In genomic region chr2:25521665-25522387, GRCh38 we compare ENCODE assay signal across 8 cellular contexts.
DNase-seq lines count a peak whose midpoint lies in the region; ATAC-seq, FAIRE-seq and TF ChIP-seq lines count a peak whose summit lies in the region.

No MANE protein-coding gene starts in this region.

- ATAC-seq in memory B cell (ENCODE audit: low read depth) = peak; percentile 98

- H3K9me3 Mint-ChIP-seq in memory B cell = no peaks in the 10 kb centered on the region

- TF ChIP-seq POLR2A in H54 (IDR thresholded peaks at IDR 0.05; ENCODE audit: low read depth, low read length) (no peak), NB4 (IDR thresholded peaks at IDR 0.05; ENCODE audit: extremely low read depth, insufficient read length) (no peak), testis (IDR thresholded peaks at IDR 0.05) (no peak)

- H3K27me3 Mint-ChIP-seq in memory B cell = no peaks in the 10 kb centered on the region

- peak overlapping the region; percentile 56 for H3K27ac Mint-ChIP-seq in memory B cell

- peak; percentile 67 for TF ChIP-seq CTCF in NB4 (IDR thresholded peaks at IDR 0.05; ENCODE audit: low read depth, low read length)
- peak; percentile 85 to 92 (median 91) for TF ChIP-seq CTCF in testis (IDR thresholded peaks at IDR 0.05)

- no peaks in the 10 kb centered on the region for H3K36me3 Mint-ChIP-seq in memory B cell

- peaks cover 14% of the 10 kb centered on the region for H3K4me1 Mint-ChIP-seq in memory B cell

- H3K9me3 ChIP-seq in SJSA1 (replicated peaks) (no peaks in the 10 kb centered on the region), testis (no peaks in the 10 kb centered on the region)

- peak overlapping the region; percentile 38 for H3K4me3 Mint-ChIP-seq in memory B cell

- H3K27me3 ChIP-seq in SJSA1 (replicated peaks) = no peaks in the 10 kb centered on the region
- H3K27me3 ChIP-seq in testis = no peaks in the 10 kb centered on the region

- H3K36me3 ChIP-seq in SJSA1 (no peaks in the 10 kb centered on the region), testis (ENCODE audit: low read depth, missing control alignments) (no peaks in the 10 kb centered on the region)

- peaks cover 5% of the 10 kb centered on the region for H3K4me1 ChIP-seq in SJSA1 (replicated peaks)
- H3K4me1 ChIP-seq in testis = no peaks in the 10 kb centered on the region

- DNase-seq in activated T-cell treated with anti-CD3 and anti-CD28 coated beads for 4 hours (peak; percentile 23), H54 (ENCODE audit: insufficient read length, low spot score) (peak; percentile 28), NB4 (ENCODE audit: low read depth) (peak; percentile 85), SJSA1 (ENCODE audit: low read depth in 1 of 2, low spot score in 2 of 2) (peak in 1 of 2 experiments; percentile 71), dedifferentiated amniotic fluid mesenchymal stem cell (ENCODE audit: extremely low spot score) (peak; percentile 92), memory B cell (ENCODE audit: low spot score in 2 of 2) (peak in 1 of 2 donors; percentile 75), testis (peak; percentile 47)
- DNase-seq in activated T-cell treated with anti-CD3 and anti-CD28 coated beads, Interleukin-2, amount 50 U/mL, for 1 hour = no peak

- intact Hi-C loops in testis (cut with DNase I; ENCODE audit: low total_unique reads) = no loop called here

- 50 to 54% methylated on average over 10 of the region's 10 CpGs for WGBS in testis, 2 donors

- no peak overlapping the region; the same call in 1 of the 2 replicates for H3K27ac ChIP-seq in SJSA1
- H3K27ac ChIP-seq in testis = no peak overlapping the region

- FAIRE-seq in H54 (lab: Jason Lieb, UNC) = peak; percentile 15

- no peak overlapping the region for H3K4me3 ChIP-seq in NB4 (ENCODE audit: low read depth, low read length)
- peak overlapping the region; percentile 27 for H3K4me3 ChIP-seq in SJSA1
- no peak overlapping the region for H3K4me3 ChIP-seq in testis
